9 cellular contexts compared by ENCODE assay signal in genomic region chr1:153670257-153670858, GRCh38. TPM values are rescaled to one million over a fixed set of nuclear protein-coding genes. Genes with fewer than 3 reads are reported as not detected.
DNase-seq lines count a peak whose midpoint lies in the region; ATAC-seq, FAIRE-seq and TF ChIP-seq lines count a peak whose summit lies in the region.
"Had no signal": no experiment of that assay in that cellular context is flagged by ENCODE, and none has a peak within 500 bp of the region (broad histone marks: within the 10 kb centered on the region; RNA-seq: fewer than 3 reads in every experiment).

No MANE protein-coding gene starts in this region.

- peaks cover 35% of the 10 kb centered on the region for H3K4me1 ChIP-seq in Loucy (ENCODE audit: insufficient read depth, low read length, poor library complexity, severe bottlenecking)
- no peaks in the 10 kb centered on the region for H3K4me1 ChIP-seq in esophagus (ENCODE audit: control insufficient read depth in 2 of 2, insufficient read depth in 2 of 2, low read length in 1 of 2)
- peaks cover 13% of the 10 kb centered on the region for H3K4me1 ChIP-seq in psoas muscle

- H3K9me3 ChIP-seq in Loucy (ENCODE audit: insufficient read depth, low read depth, low read length): no peaks in the 10 kb centered on the region
- H3K9me3 ChIP-seq in esophagus (ENCODE audit: control insufficient read depth in 2 of 2, insufficient read depth in 1 of 2, low read depth in 1 of 2, low read length in 1 of 2): no peaks in the 10 kb centered on the region
- no peaks in the 10 kb centered on the region for H3K9me3 ChIP-seq in psoas muscle

- peaks cover 8% of the 10 kb centered on the region for H3K27me3 ChIP-seq in Loucy (ENCODE audit: insufficient read depth, low read length, poor library complexity, severe bottlenecking)
- no peaks in the 10 kb centered on the region for H3K27me3 ChIP-seq in esophagus (ENCODE audit: control insufficient read depth in 1 of 2, insufficient read depth in 2 of 2, low read length in 2 of 2)
- no peaks in the 10 kb centered on the region for H3K27me3 ChIP-seq in psoas muscle (ENCODE audit: insufficient read depth in 3 of 3, low read length in 2 of 3)

- TF ChIP-seq POLR2A in GM12891 (IDR thresholded peaks at IDR 0.05; ENCODE audit: low read depth, low read length): no peak

- no peaks in the 10 kb centered on the region for H3K9me3 Mint-ChIP-seq in type B pancreatic cell
- H3K9me3 Mint-ChIP-seq: T-cell had no signal

- FAIRE-seq in GM12891 (lab: Jason Lieb, UNC): peak; percentile 47

- H3K4me1 Mint-ChIP-seq in type B pancreatic cell (ENCODE audit: unreplicated experiment): peaks cover 24% of the 10 kb centered on the region

- intact Hi-C loops in psoas muscle (cut with DNase I): loop anchor here (5.0 to 10.0 kb wide), 3 partner anchors 98 to 314 kb away; partner anchors contain the start of genes DENND4B (in 1 of the 2) and RAB13 (in 1 of the 2)

- H3K27ac ChIP-seq in esophagus (ENCODE audit: low read depth in 2 of 2, low read length in 1 of 2) (peak overlapping the region; percentile 78 to 93), psoas muscle (peak overlapping the region; percentile 88)

- TF ChIP-seq CTCF in Loucy (conservative IDR thresholded peaks at IDR 0.05; ENCODE audit: low read length) (no peak), psoas muscle (IDR thresholded peaks at IDR 0.05) (no peak), type B pancreatic cell (conservative IDR thresholded peaks at IDR 0.05) (no peak)

- ATAC-seq in psoas muscle: peak; percentile 15 to 34 (median 20)
- no peak for ATAC-seq in GM18907 (IDR thresholded peaks at IDR 0.05; ENCODE audit: unreplicated experiment)
- ATAC-seq in HG03196 (IDR thresholded peaks at IDR 0.05; ENCODE audit: unreplicated experiment): no peak
- no peak for ATAC-seq in HG03097 (IDR thresholded peaks at IDR 0.05; ENCODE audit: low FRiP score, unreplicated experiment)

- peaks cover 53% of the 10 kb centered on the region for H4K20me1 ChIP-seq in Loucy (ENCODE audit: insufficient read depth, low read length, poor library complexity, severe bottlenecking)

- H2AFZ ChIP-seq in Loucy (ENCODE audit: low read length): peak overlapping the region; percentile 48; the same call in 1 of the 2 replicates

- peaks cover 18% of the 10 kb centered on the region for H3K36me3 Mint-ChIP-seq in type B pancreatic cell

- H3K36me3 ChIP-seq in Loucy (ENCODE audit: insufficient read depth, low read length) (peaks cover 40% of the 10 kb centered on the region), esophagus (ENCODE audit: control insufficient read depth in 2 of 2, insufficient read depth in 2 of 2, low read length in 1 of 2) (peaks cover 6 to 16% of the 10 kb centered on the region in 2 donors), psoas muscle (ENCODE audit: insufficient read depth in 1 of 2, low read depth in 1 of 2) (peaks cover 9 to 45% of the 10 kb centered on the region in 2 donors)

- WGBS in esophagus, 2 donors: 1 to 2% methylated on average over 22 of the region's 22 CpGs
- 1 to 2% (median 1%) methylated on average over 22 of the region's 22 CpGs for WGBS in psoas muscle, 3 donors

- peak overlapping the region; percentile 100 for H3K4me2 ChIP-seq in Loucy (ENCODE audit: low read depth, low read length, poor library complexity, severe bottlenecking)

- peaks cover 55% of the 10 kb centered on the region for H3K79me2 ChIP-seq in Loucy (ENCODE audit: insufficient read depth, low read length)

- H3K9me2 ChIP-seq in Loucy (replicated peaks; ENCODE audit: low read depth, low read length): no peaks in the 10 kb centered on the region

- no peaks in the 10 kb centered on the region for H3K27me3 Mint-ChIP-seq in type B pancreatic cell
- H3K27me3 Mint-ChIP-seq: T-cell had no signal

- H3F3A ChIP-seq in Loucy (ENCODE audit: low read depth): peaks cover 9% of the 10 kb centered on the region

- peak overlapping the region; percentile 100 for H3K9ac ChIP-seq in Loucy (ENCODE audit: low read depth, low read length, poor library complexity, severe bottlenecking)

- H3K27ac Mint-ChIP-seq in type B pancreatic cell: no peak overlapping the region
- H3K27ac Mint-ChIP-seq: T-cell had no signal

- no peak for DNase-seq in GM12891 (ENCODE audit: insufficient read length, low spot score)
- peak in 1 of 2 donors; percentile 37 for DNase-seq in psoas muscle
- DNase-seq in type B pancreatic cell (ENCODE audit: extremely low spot score, unreplicated experiment): no peak

- peak overlapping the region; percentile 99 for H3K4me3 ChIP-seq in Loucy (ENCODE audit: low read length, poor library complexity, severe bottlenecking)
- H3K4me3 ChIP-seq in esophagus (ENCODE audit: low read depth in 1 of 2, low read length in 2 of 2): peak overlapping the region; percentile 68 to 96
- peak overlapping the region; percentile 89 for H3K4me3 ChIP-seq in psoas muscle

- H3K4me3 Mint-ChIP-seq in type B pancreatic cell: no peak overlapping the region
- H3K4me3 Mint-ChIP-seq: T-cell had no signal

TF ChIP-seq in GM12891, 5 proteins besides CTCF, POLR2A, EP300 and RAD21:
- TF ChIP-seq PAX5 (IDR thresholded peaks at IDR 0.05; ENCODE audit: insufficient read depth, low read length, severe bottlenecking) (no peak), TAF1 (IDR thresholded peaks at IDR 0.05; ENCODE audit: low read depth, low read length) (no peak), POU2F2 (IDR thresholded peaks at IDR 0.05; ENCODE audit: low read depth, low read length) (no peak), POLR2AphosphoS5 (IDR thresholded peaks at IDR 0.05; ENCODE audit: low read depth, low read length) (no peak), SPI1 (IDR thresholded peaks at IDR 0.05; ENCODE audit: low read depth, low read length) (no peak)

RNA-seq across cellular contexts. Expression of gene ILF2, which starts 0.4 kb away (rescaled TPM):
- 206 TPM for polyA plus RNA-seq in GM12891 (2012; ENCODE audit: low read depth, missing spikeins)
- polyA plus RNA-seq in esophagus (10 to 100 TPM; 22.5 to 99.9 TPM), psoas muscle (100 to 1,000 TPM in 2 of 3 donors, 10 to 100 TPM in 1; 82.4 to 158 (median 142) TPM)
- total RNA-seq in psoas muscle (100 to 1,000 TPM in 1 of 4 donors, 10 to 100 TPM in 3; 71.7 to 102 (median 98.2) TPM), type B pancreatic cell (ENCODE audit: low replicate concordance) (241 and 291 TPM in 2 replicates)

RNA-seq across cellular contexts. Expression of gene NPR1, which starts 8.1 kb away (rescaled TPM):
- 0.32 TPM for polyA plus RNA-seq in GM12891 (2012; ENCODE audit: low read depth, missing spikeins)
- polyA plus RNA-seq in esophagus: 1 to 10 TPM; 2.2 to 3.6 TPM
- 10 to 100 TPM in 2 of 4 donors, 1 to 10 TPM in 2; 7.0 to 11.1 (median 8.7) TPM for total RNA-seq in psoas muscle
- polyA plus RNA-seq in psoas muscle: 10 to 100 TPM in 1 of 3 donors, 1 to 10 TPM in 2; 4.5 to 10.4 (median 8.5) TPM
- 2.2 and 2.4 TPM in 2 replicates for total RNA-seq in type B pancreatic cell (ENCODE audit: low replicate concordance)

RNA-seq across cellular contexts. Expression of gene SNAPIN, which starts 11.9 kb away (rescaled TPM):
- polyA plus RNA-seq in GM12891 (2012; ENCODE audit: low read depth, missing spikeins): 40.6 TPM
- polyA plus RNA-seq in esophagus (10 to 100 TPM; 20.0 to 35.3 TPM), psoas muscle (100 to 1,000 TPM in 1 of 3 donors, 10 to 100 TPM in 2; 51.7 to 102 (median 60.4) TPM)
- total RNA-seq in psoas muscle (10 to 100 TPM; 53.9 to 72.0 (median 58.5) TPM), type B pancreatic cell (ENCODE audit: low replicate concordance) (28.2 and 40.3 TPM in 2 replicates)

RNA-seq across cellular contexts. Expression of gene CHTOP, which starts 36.5 kb away (rescaled TPM):
- polyA plus RNA-seq in GM12891 (2012; ENCODE audit: low read depth, missing spikeins): 41.7 TPM
- polyA plus RNA-seq in esophagus: 10 to 100 TPM; 41.6 to 45.5 TPM
- total RNA-seq in psoas muscle: 10 to 100 TPM; 71.1 to 87.7 (median 80.2) TPM
- 100 to 1,000 TPM in 2 of 3 donors, 10 to 100 TPM in 1; 88.3 to 122 (median 111) TPM for polyA plus RNA-seq in psoas muscle
- total RNA-seq in type B pancreatic cell (ENCODE audit: low replicate concordance): 87.5 and 108 TPM in 2 replicates

RNA-seq across cellular contexts. Expression of gene S100A1, which starts 42.1 kb away (rescaled TPM):
- polyA plus RNA-seq in GM12891 (2012; ENCODE audit: low read depth, missing spikeins): 1.6 TPM
- 1 to 10 TPM in 1 of 2 donors, under 1 TPM in 1; 0.93 to 2.3 TPM for polyA plus RNA-seq in esophagus
- 1,000 to 10,000 TPM in 3 of 4 donors, 100 to 1,000 TPM in 1; 785 to 1,205 (median 1,028) TPM for total RNA-seq in psoas muscle
- polyA plus RNA-seq in psoas muscle: 1,000 to 10,000 TPM in 1 of 3 donors, 100 to 1,000 TPM in 2; 370 to 1,423 (median 918) TPM
- total RNA-seq in type B pancreatic cell (ENCODE audit: low replicate concordance): 0.97 TPM in 1 of 2 replicates, not detected in the other
- total RNA-seq: T-cell had no signal

Comparison
In these comparisons a context has a peak if more than half of its experiments do, and no peak if none do; other contexts are left out.
1. ATAC-seq: peak in psoas muscle (4 of 4); none in GM18907 (single experiment), HG03196 (single experiment) and HG03097 (single experiment).
2. Peak in every context shown above with its lines, with median percentiles within 50 percentile points of each other: H3K4me3 ChIP-seq.